ENCODE assay signal across 8 cellular contexts in genomic region chr2:74391580-74392448, GRCh38. TPM values are rescaled to one million over a fixed set of nuclear protein-coding genes. Genes with fewer than 3 reads are reported as not detected.
DNase-seq lines count a peak whose midpoint lies in the region; ATAC-seq and TF ChIP-seq lines count a peak whose summit lies in the region.

No MANE protein-coding gene starts in this region.

- no peaks in the 10 kb centered on the region for H3K9me3 ChIP-seq in BLaER1 treated with 17β-estradiol and CSF1 and Interleukin-3, amounts not matched to agents 10 nM and 100 nM (replicated peaks in 1 of 11)
- no peaks in the 10 kb centered on the region for H3K9me3 ChIP-seq in duodenal mucosa (ENCODE audit: control insufficient read depth in 1 of 2, low read length in 2 of 2)
- no peaks in the 10 kb centered on the region for H3K9me3 ChIP-seq in lower lobe of right lung

- H3K4me3 Mint-ChIP-seq in activated CD4-positive, alpha-beta memory T cell treated with anti-CD3 and anti-CD28 coated beads for 36 hours, result peak overlapping the region; percentile 92

- no peaks in the 10 kb centered on the region for H3K9me3 Mint-ChIP-seq in activated CD4-positive, alpha-beta memory T cell treated with anti-CD3 and anti-CD28 coated beads for 36 hours

- no peaks in the 10 kb centered on the region for H3K36me3 Mint-ChIP-seq in activated CD4-positive, alpha-beta memory T cell treated with anti-CD3 and anti-CD28 coated beads for 36 hours

- peaks cover 0 to 15% (median 0%) of the 10 kb centered on the region in 11 experiments; a peak in 8 of 22 replicates for H3K36me3 ChIP-seq in BLaER1 treated with 17β-estradiol and CSF1 and Interleukin-3, amounts not matched to agents 10 nM and 100 nM
- H3K36me3 ChIP-seq in duodenal mucosa (ENCODE audit: control insufficient read depth in 1 of 2, insufficient read depth in 2 of 2, low read length in 2 of 2) (no peaks in the 10 kb centered on the region), lower lobe of right lung (no peaks in the 10 kb centered on the region)

- H3K4me3 ChIP-seq in BLaER1 treated with 17β-estradiol and CSF1 and Interleukin-3, amounts not matched to agents 10 nM and 100 nM, result peak overlapping the region; percentile 74 to 85 (median 82)
- peak overlapping the region; percentile 89 to 98 for H3K4me3 ChIP-seq in duodenal mucosa (ENCODE audit: low read depth in 1 of 2, low read length in 2 of 2)
- H3K4me3 ChIP-seq in lower lobe of right lung, result peak overlapping the region; percentile 82

- intact Hi-C loops in activated CD4-positive, alpha-beta memory T cell treated with anti-CD3 and anti-CD28 coated beads for 36 hours (cut with micrococcal nuclease), result loop anchor here (1.0 to 10.0 kb wide), 5 partner anchors 30 to 567 kb away; partner anchors contain the start of gene STAMBP
- intact Hi-C loops in lower lobe of right lung (cut with DNase I), result no loop called here

- H3K27ac ChIP-seq in BLaER1 treated with 17β-estradiol and CSF1 and Interleukin-3, amounts not matched to agents 10 nM and 100 nM, result peak overlapping the region; percentile 89 to 97 (median 95)
- H3K27ac ChIP-seq in duodenal mucosa (ENCODE audit: low read depth, low read length) (peak overlapping the region; percentile 85), lower lobe of right lung (peak overlapping the region; percentile 93)

- peak; percentile 97 for TF ChIP-seq CTCF in lower lobe of right lung (IDR thresholded peaks at IDR 0.05)

- DNase-seq in NCI-H82 (lab: John Stamatoyannopoulos, UW) (peak; percentile 97), lower lobe of right lung (peak; percentile 95)
- peak; percentile 95 for DNase-seq in activated CD4-positive, alpha-beta memory T cell treated with anti-CD3 and anti-CD28 coated beads for 36 hours
- peak; percentile 91 to 94 (median 91) for DNase-seq in stimulated activated CD4-positive, alpha-beta T cell treated with anti-CD3 and anti-CD28 coated beads, TNF-alpha, amount 100 ng/mL, for 24 hours (ENCODE audit: low read depth in 3 of 3)

- POLR2A ChIA-PET in activated CD4-positive, alpha-beta memory T cell treated with anti-CD3 and anti-CD28 coated beads for 36 hours (lab: Charles Lee), result interaction anchor here (0.5 to 1.9 kb wide), 7 partner anchors 10 to 655 kb away, joined by 3 to 8 read pairs (median 3); partner anchors contain the start of genes C2orf81, DCTN1, MOB1A and TPRKB

- peaks cover 4% of the 10 kb centered on the region for H3K4me1 Mint-ChIP-seq in activated CD4-positive, alpha-beta memory T cell treated with anti-CD3 and anti-CD28 coated beads for 36 hours (ENCODE audit: low read depth)

- H4K20me1 ChIP-seq in BLaER1 treated with 17β-estradiol and CSF1 and Interleukin-3, amounts not matched to agents 10 nM and 100 nM, result peaks cover 17 to 39% (median 31%) of the 10 kb centered on the region in 11 experiments; a peak in 18 of 22 replicates

- no peaks in the 10 kb centered on the region for H3K27me3 ChIP-seq in BLaER1 treated with 17β-estradiol and CSF1 and Interleukin-3, amounts not matched to agents 10 nM and 100 nM
- H3K27me3 ChIP-seq in duodenal mucosa (ENCODE audit: control insufficient read depth in 1 of 2, insufficient read depth in 2 of 2, low read length in 2 of 2) (no peaks in the 10 kb centered on the region), lower lobe of right lung (ENCODE audit: low read depth) (no peaks in the 10 kb centered on the region)

- H3K4me1 ChIP-seq in BLaER1 treated with 17β-estradiol and CSF1 and Interleukin-3, amounts not matched to agents 10 nM and 100 nM, result peaks cover 36 to 47% (median 44%) of the 10 kb centered on the region in 10 experiments
- H3K4me1 ChIP-seq in duodenal mucosa (ENCODE audit: control insufficient read depth in 1 of 2, insufficient read depth in 2 of 2, low read length in 2 of 2), result peaks cover 22% of the 10 kb centered on the region in 2 donors
- H3K4me1 ChIP-seq in lower lobe of right lung, result peaks cover 35% of the 10 kb centered on the region

- no peaks in the 10 kb centered on the region for H3K27me3 Mint-ChIP-seq in activated CD4-positive, alpha-beta memory T cell treated with anti-CD3 and anti-CD28 coated beads for 36 hours

- peak overlapping the region; percentile 83 to 100 (median 94) for H3K4me2 ChIP-seq in BLaER1 treated with 17β-estradiol and CSF1 and Interleukin-3, amounts not matched to agents 10 nM and 100 nM

- CTCF ChIA-PET in activated CD4-positive, alpha-beta memory T cell treated with anti-CD3 and anti-CD28 coated beads for 36 hours (lab: Charles Lee), result interaction anchor here (0.6 to 6.9 kb wide), 28 partner anchors 8 to 655 kb away, joined by 3 to 46 read pairs (median 4); partner anchors contain the start of genes C2orf81, DCTN1, INO80B and MOB1A

- H3K9ac ChIP-seq in BLaER1 treated with 17β-estradiol and CSF1 and Interleukin-3, amounts not matched to agents 10 nM and 100 nM, result peak overlapping the region; percentile 85 to 98 (median 93)
- peak overlapping the region; percentile 82 for H3K9ac ChIP-seq in duodenal mucosa (ENCODE audit: low read depth in 1 of 2, low read length in 2 of 2)

- ATAC-seq in GM19324 (IDR thresholded peaks at IDR 0.05; ENCODE audit: low FRiP score, unreplicated experiment) (peak; percentile 76), HG03571 (IDR thresholded peaks at IDR 0.05; ENCODE audit: unreplicated experiment) (peak; percentile 68), lower lobe of right lung (peak; percentile 95 to 96)

- H3K27ac Mint-ChIP-seq in activated CD4-positive, alpha-beta memory T cell treated with anti-CD3 and anti-CD28 coated beads for 36 hours, result peak overlapping the region; percentile 96

RNA-seq across cellular contexts. Expression of gene DCTN1, which starts 11.7 kb away (rescaled TPM):
- 10 to 100 TPM; 75.6 to 79.5 TPM for total RNA-seq in activated CD4-positive, alpha-beta memory T cell treated with anti-CD3 and anti-CD28 coated beads for 36 hours
- 142 TPM for total RNA-seq in lower lobe of right lung

RNA-seq across cellular contexts. Expression of gene C2orf81, which starts 29.6 kb away (rescaled TPM):
- 1 to 10 TPM; 2.4 to 2.8 TPM for total RNA-seq in activated CD4-positive, alpha-beta memory T cell treated with anti-CD3 and anti-CD28 coated beads for 36 hours
- total RNA-seq in lower lobe of right lung, result 10.0 TPM

RNA-seq across cellular contexts. Expression of gene WDR54, which starts 29.7 kb away (rescaled TPM):
- 100 to 1,000 TPM; 101 TPM for total RNA-seq in activated CD4-positive, alpha-beta memory T cell treated with anti-CD3 and anti-CD28 coated beads for 36 hours
- 14.5 TPM for total RNA-seq in lower lobe of right lung

RNA-seq across cellular contexts. Expression of gene SLC4A5, which starts 48.6 kb away (rescaled TPM):
- total RNA-seq in activated CD4-positive, alpha-beta memory T cell treated with anti-CD3 and anti-CD28 coated beads for 36 hours, result 1 to 10 TPM; 2.9 to 3.1 TPM
- 4.2 TPM for total RNA-seq in lower lobe of right lung

RNA-seq across cellular contexts. Expression of gene RTKN, which starts 49.9 kb away (rescaled TPM):
- total RNA-seq in activated CD4-positive, alpha-beta memory T cell treated with anti-CD3 and anti-CD28 coated beads for 36 hours, result 1 to 10 TPM; 1.4 to 1.6 TPM
- total RNA-seq in lower lobe of right lung, result 27.5 TPM

Comparison
In these comparisons a context has a peak if more than half of its experiments do, and no peak if none do; other contexts are left out.
1. Peak in every context shown above with its lines: DNase-seq, ATAC-seq, H3K4me3 ChIP-seq and H3K27ac ChIP-seq.